Comparison of ENCODE assay signal across 9 cellular contexts in the genomic region with DNA sequence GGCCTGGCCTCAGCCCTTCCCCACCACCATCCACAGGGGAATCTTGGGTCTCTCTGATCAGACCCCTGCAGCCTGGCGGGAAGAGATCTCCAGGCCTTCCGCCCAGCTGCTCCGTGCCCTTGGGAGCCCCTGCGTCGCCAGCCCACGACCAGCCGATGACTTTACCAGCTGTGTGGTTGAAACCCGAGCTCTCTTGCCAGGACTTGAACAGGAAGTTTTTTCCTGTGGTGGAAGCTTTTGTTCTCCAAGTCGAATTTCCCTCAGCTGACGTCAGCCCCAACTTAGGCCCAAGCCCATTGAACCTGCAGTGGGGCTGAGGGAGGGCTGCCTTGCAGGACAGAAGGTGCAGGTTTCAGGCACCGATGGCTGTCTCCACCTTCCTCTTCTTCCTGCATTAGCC. TPM values are rescaled to one million over a fixed set of nuclear protein-coding genes. Genes with fewer than 3 reads are reported as not detected.
DNase-seq lines count a peak whose midpoint lies in the region; ATAC-seq and TF ChIP-seq lines count a peak whose summit lies in the region.
"Had no signal": no experiment of that assay in that cellular context is flagged by ENCODE, and none has a peak within 500 bp of the region (broad histone marks: within the 10 kb centered on the region; RNA-seq: fewer than 3 reads in every experiment).

No MANE protein-coding gene starts in this region.

- no peak for TF ChIP-seq EP300 in gastroesophageal sphincter (IDR thresholded peaks at IDR 0.05)

- intact Hi-C loops in tibial artery (cut with DNase I; ENCODE audit: low total_unique reads) = no loop called here

- peak; percentile 85 for DNase-seq in HT1080 (ENCODE audit: low read depth)
- DNase-seq in SW480 (ENCODE audit: low spot score) = peak; percentile 88
- peak; percentile 43 for DNase-seq in renal cortical epithelial cell (ENCODE audit: low read depth)
- DNase-seq in tibial artery = no peak
- no peak for DNase-seq in dedifferentiated amniotic fluid mesenchymal stem cell (ENCODE audit: extremely low spot score)
- DNase-seq in NK-92 (lab: John Stamatoyannopoulos, UW; ENCODE audit: unreplicated experiment) = no peak
- DNase-seq: activated B cell treated with CpG ODN at 0.5 μM for 24 hours; naive thymus-derived CD8-positive, alpha-beta T cell had no signal

- H3K36me3 ChIP-seq in gastroesophageal sphincter (no peaks in the 10 kb centered on the region), tibial artery (no peaks in the 10 kb centered on the region)

- H3K4me1 ChIP-seq in gastroesophageal sphincter (no peaks in the 10 kb centered on the region), tibial artery (peaks cover 0 to 5% (median 0%) of the 10 kb centered on the region in 4 donors)

- WGBS in gastroesophageal sphincter (ENCODE audit: low coverage in 1 of 2), 2 donors = no CpG with 5 or more reads among the region's 11 CpGs

- H3K27me3 ChIP-seq in gastroesophageal sphincter (no peaks in the 10 kb centered on the region), tibial artery (no peaks in the 10 kb centered on the region)

- TF ChIP-seq CTCF in gastroesophageal sphincter (IDR thresholded peaks at IDR 0.05) (no peak), tibial artery (IDR thresholded peaks at IDR 0.05) (no peak)

- TF ChIP-seq POLR2A in gastroesophageal sphincter (IDR thresholded peaks at IDR 0.05) = no peak

- H3K27ac ChIP-seq in gastroesophageal sphincter (no peak overlapping the region), tibial artery (no peak overlapping the region)

- H3K4me3 ChIP-seq in gastroesophageal sphincter (no peak overlapping the region), tibial artery (no peak overlapping the region)

- peak; percentile 50 for ATAC-seq in gastroesophageal sphincter
- ATAC-seq: naive thymus-derived CD8-positive, alpha-beta T cell had no signal

- H3K9me3 ChIP-seq in gastroesophageal sphincter = no peaks in the 10 kb centered on the region
- H3K9me3 ChIP-seq in tibial artery = no peaks in the 10 kb centered on the region

RNA-seq across cellular contexts. Expression of a gene that starts 51.7 kb away (rescaled TPM):
- total RNA-seq in HT1080 (2014; rRNA removed; shearing (Covaris generic)) = 20.9 and 39.2 TPM in 2 replicates
- 99.4 and 115 TPM in 2 replicates for polyA plus RNA-seq in HT1080 (2015; cell fraction: cytosol; rRNA removed)
- 204 and 241 TPM in 2 replicates for polyA plus RNA-seq in HT1080 (2015; cell fraction: nucleus; rRNA removed)
- total RNA-seq in gastroesophageal sphincter (10 to 100 TPM; 19.8 to 30.6 (median 25.9) TPM), renal cortical epithelial cell (28.8 and 31.4 TPM in 2 replicates)

Comparison
In these comparisons a context has a peak if more than half of its experiments do, and no peak if none do; other contexts are left out.
1. DNase-seq: peak in HT1080 (single experiment), SW480 (single experiment) and renal cortical epithelial cell (single experiment); none in tibial artery (0 of 2), dedifferentiated amniotic fluid mesenchymal stem cell (single experiment) and NK-92 (single experiment).